34 cellular contexts compared by ENCODE assay signal in genomic region chr1:14531519-14531918, GRCh38.
"Had no signal": no experiment of that assay in that cellular context is flagged by ENCODE, and none has a peak within 500 bp of the region (broad histone marks: within the 10 kb centered on the region; RNA-seq: fewer than 3 reads in every experiment).

No MANE protein-coding gene starts in this region.

- H3K36me3 ChIP-seq: MG63 had no signal

- H3K4me3 ChIP-seq: MG63 had no signal

- H3K27me3 ChIP-seq: MG63 had no signal

- DNase-seq: Karpas-422, Kasumi-1, MG63, MM.1S, MV-4-11, NCI-H1048, NCI-H1092, NCI-H1092 treated with DMSO at 0.1 percent for 48 hours, NCI-H1105, NCI-H1105 treated with DMSO at 0.1 percent for 48 hours, NCI-H1417, NCI-H1417 treated with DMSO at 0.1 percent for 48 hours, NCI-H1436, NCI-H1436 treated with DMSO at 0.1 percent for 48 hours, NCI-H146, NCI-H1694, NCI-H1694 treated with DMSO at 0.1 percent for 48 hours, NCI-H187, NCI-H187 treated with DMSO at 0.1 percent for 48 hours, NCI-H1930, NCI-H2029, NCI-H2029 treated with DMSO at 0.1 percent for 48 hours, NCI-H2081, NCI-H2081 treated with DMSO at 0.1 percent for 48 hours, NCI-H2107, NCI-H2171, NCI-H2171 treated with DMSO at 0.1 percent for 48 hours, NCI-H2227 treated with DMSO at 0.1 percent for 48 hours, NCI-H226, NCI-H345, NCI-H446, NCI-H446 treated with DMSO at 0.1 percent for 48 hours, NCI-H510A, NCI-H510A treated with DMSO at 0.1 percent for 48 hours had no signal

- H3K9me3 ChIP-seq: MG63 had no signal
